Comparison of ENCODE assay signal across 6 cellular contexts in genomic region chr1:240271081-240271480, GRCh38.
"Had no signal": no experiment of that assay in that cellular context is flagged by ENCODE, and none has a peak within 500 bp of the region (broad histone marks: within the 10 kb centered on the region; RNA-seq: fewer than 3 reads in every experiment).

No MANE protein-coding gene starts in this region.

- H3K36me3 Mint-ChIP-seq: IgD-negative memory B cell had no signal

- H3K27me3 Mint-ChIP-seq: IgD-negative memory B cell had no signal

- ATAC-seq: GM23338, HCT116 had no signal

- DNase-seq: H9, HFFc6, KBM-7 had no signal

- H3K4me3 Mint-ChIP-seq: GM23338, H9, IgD-negative memory B cell had no signal

- H3K27ac Mint-ChIP-seq: GM23338, H9, IgD-negative memory B cell had no signal

- H3K9me3 Mint-ChIP-seq: GM23338 had no signal
